Comparison of ENCODE assay signal across 28 cellular contexts in the genomic region with DNA sequence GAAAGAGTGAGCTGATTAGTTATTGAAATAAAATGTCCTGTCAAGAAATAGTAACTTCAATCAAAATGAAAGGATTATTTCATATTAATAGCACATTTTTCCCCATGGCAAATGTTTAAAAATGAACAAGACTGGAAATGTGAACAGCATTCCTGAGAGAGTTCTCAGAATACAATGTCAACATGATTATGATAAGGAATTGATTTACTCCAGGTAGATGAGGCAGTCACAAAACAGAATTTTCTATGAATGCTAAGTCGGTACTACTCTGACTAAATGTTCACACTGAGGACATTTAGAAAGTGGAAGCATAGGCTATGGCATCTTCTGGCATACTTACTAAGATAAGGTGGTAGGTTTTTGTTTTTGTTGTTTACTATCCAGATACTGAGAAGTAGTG.
"Had no signal": no experiment of that assay in that cellular context is flagged by ENCODE, and none has a peak within 500 bp of the region (broad histone marks: within the 10 kb centered on the region; RNA-seq: fewer than 3 reads in every experiment).

No MANE protein-coding gene starts in this region.

- H3K27ac Mint-ChIP-seq: naive thymus-derived CD8-positive, alpha-beta T cell; natural killer cell treated with Interleukin-12 subunit alpha and Interleukin-12 subunit beta and Interleukin-15 and Interleukin-18, amount 100 ng/mL, for 72 hours; nephron progenitor cell; stimulated activated effector memory CD8-positive, alpha-beta T cell treated with anti-CD3 and anti-CD28 coated beads, Interleukin-12 subunit alpha, Interleukin-12 subunit beta, amount 100 ng/mL, for 72 hours; stimulated activated naive B cell treated with anti-CD40 and anti-IgM and Interleukin-4, amounts not matched to agents 10 μg/mL and 1 μg/mL and 100 μg/mL, for 72 hours; stimulated activated naive CD8-positive, alpha-beta T cell treated with anti-CD3 and anti-CD28 coated beads, Interleukin-15, Interleukin-2, amounts not matched to agents 100 ng/mL and 50 ng/mL, for 24 hours had no signal

- H3K4me3 ChIP-seq: ovary, psoas muscle, right lobe of liver, sigmoid colon, stomach, thoracic aorta, thyroid gland, tibial nerve, upper lobe of left lung, vagina had no signal

- H3K27me3 ChIP-seq: neutrophil, ovary, right lobe of liver, sigmoid colon, stomach, thyroid gland, tibial nerve, upper lobe of left lung, vagina had no signal

- H3K9me3 ChIP-seq: neutrophil, ovary, psoas muscle, right lobe of liver, sigmoid colon, stomach, thoracic aorta, thyroid gland, tibial nerve, upper lobe of left lung, vagina had no signal

- H3K27ac ChIP-seq: neutrophil, ovary, psoas muscle, right lobe of liver, sigmoid colon, stomach, thoracic aorta, thyroid gland, tibial nerve, upper lobe of left lung, vagina had no signal

- H3K4me3 Mint-ChIP-seq: naive thymus-derived CD8-positive, alpha-beta T cell; natural killer cell treated with Interleukin-12 subunit alpha and Interleukin-12 subunit beta and Interleukin-15 and Interleukin-18, amount 100 ng/mL, for 72 hours; nephron progenitor cell; neural crest cell; stimulated activated effector memory CD8-positive, alpha-beta T cell treated with anti-CD3 and anti-CD28 coated beads, Interleukin-12 subunit alpha, Interleukin-12 subunit beta, amount 100 ng/mL, for 72 hours; stimulated activated naive B cell treated with anti-CD40 and anti-IgM and Interleukin-4, amounts not matched to agents 10 μg/mL and 1 μg/mL and 100 μg/mL, for 72 hours; stimulated activated naive CD8-positive, alpha-beta T cell treated with anti-CD3 and anti-CD28 coated beads, Interleukin-15, Interleukin-2, amounts not matched to agents 100 ng/mL and 50 ng/mL, for 24 hours had no signal

- H3K4me1 ChIP-seq: psoas muscle, right lobe of liver, sigmoid colon, stomach, thyroid gland, tibial nerve, upper lobe of left lung, vagina had no signal

- H3K36me3 ChIP-seq: neutrophil, ovary, right lobe of liver, sigmoid colon, stomach, thoracic aorta, thyroid gland, tibial nerve, upper lobe of left lung, vagina had no signal

- H3K27me3 Mint-ChIP-seq: naive thymus-derived CD8-positive, alpha-beta T cell; natural killer cell treated with Interleukin-12 subunit alpha and Interleukin-12 subunit beta and Interleukin-15 and Interleukin-18, amount 100 ng/mL, for 72 hours; stimulated activated naive B cell treated with anti-CD40 and anti-IgM and Interleukin-4, amounts not matched to agents 10 μg/mL and 1 μg/mL and 100 μg/mL, for 72 hours; stimulated activated naive CD8-positive, alpha-beta T cell treated with anti-CD3 and anti-CD28 coated beads, Interleukin-15, Interleukin-2, amounts not matched to agents 100 ng/mL and 50 ng/mL, for 24 hours had no signal

- H3K36me3 Mint-ChIP-seq: naive thymus-derived CD8-positive, alpha-beta T cell; natural killer cell treated with Interleukin-12 subunit alpha and Interleukin-12 subunit beta and Interleukin-15 and Interleukin-18, amount 100 ng/mL, for 72 hours; stimulated activated effector memory CD8-positive, alpha-beta T cell treated with anti-CD3 and anti-CD28 coated beads, Interleukin-12 subunit alpha, Interleukin-12 subunit beta, amount 100 ng/mL, for 72 hours had no signal

- DNase-seq: naive thymus-derived CD8-positive, alpha-beta T cell; nephron progenitor cell; occipital lobe; ovary; psoas muscle; right cardiac atrium; right lobe of liver; sigmoid colon; small intestine; stimulated activated CD4-positive, alpha-beta T cell treated with anti-CD3 and anti-CD28 coated beads, Interleukin-15, amount 100 ng/mL, for 24 hours; stimulated activated CD4-positive, alpha-beta T cell treated with anti-CD3 and anti-CD28 coated beads, Interleukin-2, amount 100 ng/mL, for 24 hours; stimulated activated CD4-positive, alpha-beta T cell treated with anti-CD3 and anti-CD28 coated beads, Interleukin-2, amount 100 ng/mL, for 48 hours; stimulated activated CD4-positive, alpha-beta T cell treated with anti-CD3 and anti-CD28 coated beads, Interleukin-4, amount 100 ng/mL, for 24 hours; stimulated activated naive B cell treated with anti-CD40 and anti-IgM and Interleukin-4, amounts not matched to agents 10 μg/mL and 1 μg/mL and 100 μg/mL, for 72 hours; stimulated activated naive CD4-positive, alpha-beta T cell treated with Interleukin-2 at 50 U/mL for 16 hours; stomach; thyroid gland; trophoblast cell; upper lobe of left lung had no signal

- H3K9me3 Mint-ChIP-seq: naive thymus-derived CD8-positive, alpha-beta T cell; natural killer cell treated with Interleukin-12 subunit alpha and Interleukin-12 subunit beta and Interleukin-15 and Interleukin-18, amount 100 ng/mL, for 72 hours; nephron progenitor cell; stimulated activated effector memory CD8-positive, alpha-beta T cell treated with anti-CD3 and anti-CD28 coated beads, Interleukin-12 subunit alpha, Interleukin-12 subunit beta, amount 100 ng/mL, for 72 hours; stimulated activated naive B cell treated with anti-CD40 and anti-IgM and Interleukin-4, amounts not matched to agents 10 μg/mL and 1 μg/mL and 100 μg/mL, for 72 hours; stimulated activated naive CD8-positive, alpha-beta T cell treated with anti-CD3 and anti-CD28 coated beads, Interleukin-15, Interleukin-2, amounts not matched to agents 100 ng/mL and 50 ng/mL, for 24 hours had no signal

- ATAC-seq: naive thymus-derived CD8-positive, alpha-beta T cell; natural killer cell treated with Interleukin-12 subunit alpha and Interleukin-12 subunit beta and Interleukin-15 and Interleukin-18, amount 100 ng/mL, for 72 hours; psoas muscle; right cardiac atrium; right lobe of liver; stimulated activated effector memory CD8-positive, alpha-beta T cell treated with anti-CD3 and anti-CD28 coated beads, Interleukin-12 subunit alpha, Interleukin-12 subunit beta, amount 100 ng/mL, for 72 hours; stimulated activated naive B cell treated with anti-CD40 and anti-IgM and Interleukin-4, amounts not matched to agents 10 μg/mL and 1 μg/mL and 100 μg/mL, for 72 hours had no signal

- FAIRE-seq: small intestine, urothelium cell line had no signal
